Comparison of ENCODE assay signal across 8 cellular contexts in genomic region chr5:122078116-122078865, GRCh38. TPM values are rescaled to one million over a fixed set of nuclear protein-coding genes. Genes with fewer than 3 reads are reported as not detected.
DNase-seq lines count a peak whose midpoint lies in the region; ATAC-seq, FAIRE-seq and TF ChIP-seq lines count a peak whose summit lies in the region.

Gene LOX (minus strand): TSS chr5:122078259. CDS start chr5:122077985, 274 bp downstream.

- peak within 1 kb of the TSS; percentile 100 for H3K4me2 ChIP-seq in mammary epithelial cell (ENCODE audit: insufficient read depth, low read depth, low read length)

- H4K20me1 ChIP-seq in mammary epithelial cell (ENCODE audit: insufficient read depth, low read length): no peaks in the 10 kb centered on the region

- H3K4me1 Mint-ChIP-seq in activated T-cell treated with anti-CD3 and anti-CD28 coated beads, Interleukin-2, amount 50 U/mL, for 24 hours (ENCODE audit: low read depth): peaks cover 18% of the 10 kb centered on the region
- peaks cover 2 to 6% of the 10 kb centered on the region in 2 donors for H3K4me1 Mint-ChIP-seq in immature natural killer cell

- DNase-seq in activated T-cell treated with anti-CD3 and anti-CD28 coated beads, Interleukin-2, amount 50 U/mL, for 24 hours: no peak
- DNase-seq in activated T-cell treated with anti-CD3 and anti-CD28 coated beads for 4 hours: no peak
- DNase-seq in NCI-H446 (lab: John Stamatoyannopoulos, UW): peak; percentile 59 to 80
- DNase-seq in mammary epithelial cell: peak; percentile 63
- DNase-seq in immature natural killer cell: no peak
- peak; percentile 19 for DNase-seq in small intestine

- H3K4me3 Mint-ChIP-seq in activated T-cell treated with anti-CD3 and anti-CD28 coated beads, Interleukin-2, amount 50 U/mL, for 24 hours: peak within 1 kb of the TSS; percentile 67
- H3K4me3 Mint-ChIP-seq in immature natural killer cell: peak within 1 kb of the TSS in 4 of 5 donors; percentile 23 to 63 (median 36)

- intact Hi-C loops in mammary epithelial cell (cut with micrococcal nuclease): no loop called here

- H2AFZ ChIP-seq in mammary epithelial cell (ENCODE audit: low read depth, low read length): peak within 1 kb of the TSS; percentile 97

- no peaks in the 10 kb centered on the region for H3K79me2 ChIP-seq in mammary epithelial cell (ENCODE audit: insufficient read depth, low read length)

- no peak for TF ChIP-seq CTCF in mammary epithelial cell (conservative IDR thresholded peaks at IDR 0.05 in 1 of 2, IDR thresholded peaks at IDR 0.05 in 1 of 2; ENCODE audit: extremely low read depth in 1 of 2, insufficient read depth in 1 of 2, low read depth in 1 of 2, low read length in 2 of 2)

- CTCF ChIA-PET in mammary epithelial cell (lab: Charles Lee; ENCODE audit: low non-redundant PET): no interaction called here

- H3K4me3 ChIP-seq in mammary epithelial cell (replicated peaks in 1 of 3; ENCODE audit: insufficient read depth in 1 of 3, low read depth in 2 of 3, low read length in 3 of 3) (peak within 1 kb of the TSS; percentile 41 to 73 (median 69)), small intestine (ENCODE audit: low read depth in 1 of 2, low read length in 2 of 2) (peak within 1 kb of the TSS; percentile 39 to 43)

- in situ Hi-C loops in mammary epithelial cell (cut with MboI; ENCODE audit: low sequenced_read_pairs in 2 of 2): loop anchor here in 1 of 2 donors (25.0 kb wide), 2 partner anchors 116 to 334 kb away; partner anchors contain the start of gene SRFBP1

- no peaks in the 10 kb centered on the region for H3K9me3 Mint-ChIP-seq in activated T-cell treated with anti-CD3 and anti-CD28 coated beads, Interleukin-2, amount 50 U/mL, for 24 hours
- peaks cover 0 to 7% (median 0%) of the 10 kb centered on the region in 6 donors for H3K9me3 Mint-ChIP-seq in immature natural killer cell

- no peak within 1 kb of the TSS for H3K27ac Mint-ChIP-seq in activated T-cell treated with anti-CD3 and anti-CD28 coated beads, Interleukin-2, amount 50 U/mL, for 24 hours
- no peak within 1 kb of the TSS for H3K27ac Mint-ChIP-seq in immature natural killer cell

- WGBS in mammary epithelial cell (ENCODE audit: low coverage, missing lambda C conversion rate): 0% methylated on average over 14 of the region's 33 CpGs
- 1 to 4% (median 2%) methylated on average over 31 to 33 of the region's 33 CpGs for WGBS in small intestine, 3 donors

- H3K4me1 ChIP-seq in mammary epithelial cell (ENCODE audit: insufficient read depth, low read length) (peaks cover 30% of the 10 kb centered on the region), small intestine (ENCODE audit: control insufficient read depth in 2 of 2, insufficient read depth in 1 of 2, low read depth in 1 of 2, low read length in 1 of 2) (peaks cover 2% of the 10 kb centered on the region in 2 donors)

- H3K27me3 Mint-ChIP-seq in activated T-cell treated with anti-CD3 and anti-CD28 coated beads, Interleukin-2, amount 50 U/mL, for 24 hours: peaks cover 78% of the 10 kb centered on the region
- peaks cover 11 to 32% (median 14%) of the 10 kb centered on the region in 3 donors for H3K27me3 Mint-ChIP-seq in immature natural killer cell (ENCODE audit: low read depth in 3 of 3)

- FAIRE-seq in small intestine (lab: Jason Lieb, UNC): no peak

- no peaks in the 10 kb centered on the region for H3K9me3 ChIP-seq in mammary epithelial cell (replicated peaks; ENCODE audit: insufficient read depth, low read length)
- H3K9me3 ChIP-seq in small intestine (ENCODE audit: control insufficient read depth, low read depth): no peaks in the 10 kb centered on the region

- no peaks in the 10 kb centered on the region for H3K27me3 ChIP-seq in mammary epithelial cell (ENCODE audit: insufficient read depth, low read length)
- peaks cover 0 to 4% of the 10 kb centered on the region in 2 donors for H3K27me3 ChIP-seq in small intestine (ENCODE audit: control insufficient read depth in 2 of 2, insufficient read depth in 2 of 2, low read length in 2 of 2)

- peak within 1 kb of the TSS; percentile 63 for H3K9ac ChIP-seq in mammary epithelial cell (ENCODE audit: insufficient read depth, low read length)

- H3K27ac ChIP-seq in mammary epithelial cell (ENCODE audit: insufficient read depth, low read depth, low read length) (peak within 1 kb of the TSS; percentile 36), small intestine (ENCODE audit: low read depth in 1 of 2, low read length in 1 of 2) (peak within 1 kb of the TSS in 1 of 2 donors; percentile 87)

- ATAC-seq in HG02981 (IDR thresholded peaks at IDR 0.05; ENCODE audit: unreplicated experiment) (no peak), GM19463 (IDR thresholded peaks at IDR 0.05; ENCODE audit: unreplicated experiment) (no peak)

- H3K36me3 Mint-ChIP-seq in activated T-cell treated with anti-CD3 and anti-CD28 coated beads, Interleukin-2, amount 50 U/mL, for 24 hours (ENCODE audit: low read depth): no peaks in the 10 kb centered on the region
- no peaks in the 10 kb centered on the region for H3K36me3 Mint-ChIP-seq in immature natural killer cell

- dilution Hi-C loops in mammary epithelial cell (cut with HindIII; ENCODE audit: low sequenced_read_pairs): no loop called here

- BruUV-seq in mammary epithelial cell (replicated peaks; lab: Mats Ljungman, UMichigan): no TSS peak

- H3K36me3 ChIP-seq in mammary epithelial cell (ENCODE audit: insufficient read depth, low read length): peaks cover 1% of the 10 kb centered on the region
- H3K36me3 ChIP-seq in small intestine (ENCODE audit: control insufficient read depth in 2 of 2, insufficient read depth in 2 of 2, low read length in 2 of 2): no peaks in the 10 kb centered on the region

RNA-seq across cellular contexts. Expression of gene LOX, which starts in this region (rescaled TPM):
- 10 to 100 TPM in 1 of 2 donors, 1 to 10 TPM in 1; 5.9 to 28.0 TPM for total RNA-seq in mammary epithelial cell
- polyA plus RNA-seq in mammary epithelial cell (12.9 TPM), immature natural killer cell (not detected), small intestine (1 to 10 TPM in 1 of 3 donors, under 1 TPM in 2; 0.45 to 3.8 (median 0.81) TPM)
- 16.2 TPM for polyA minus RNA-seq in mammary epithelial cell

Comparison
In these comparisons a context has a peak if more than half of its experiments do, and no peak if none do; other contexts are left out.
1. DNase-seq: peak in NCI-H446 (2 of 2), mammary epithelial cell (single experiment) and small intestine (single experiment); none in activated T-cell treated with anti-CD3 and anti-CD28 coated beads, Interleukin-2, amount 50 U/mL, for 24 hours (single experiment), activated T-cell treated with anti-CD3 and anti-CD28 coated beads for 4 hours (single experiment) and immature natural killer cell (0 of 3).